Comparison of ENCODE assay signal across 16 cellular contexts in the genomic region with DNA sequence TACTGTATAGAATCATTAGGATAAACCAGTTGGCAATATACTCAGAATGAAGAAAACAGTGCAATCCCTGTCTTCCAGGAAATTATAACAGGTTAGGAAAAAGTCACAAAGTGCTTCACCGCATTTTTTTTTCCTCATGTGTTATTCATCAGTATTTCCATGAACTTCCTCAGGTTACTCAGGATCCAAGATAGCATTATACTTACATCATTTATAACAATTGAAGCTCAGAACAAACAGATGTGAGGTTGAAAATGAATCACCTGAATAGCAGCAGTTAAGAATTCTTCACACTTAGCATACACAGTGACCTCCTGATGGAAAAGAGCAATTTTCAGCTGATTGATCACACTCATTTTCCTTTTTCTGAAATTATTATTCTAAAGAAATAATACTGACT.
"Had no signal": no experiment of that assay in that cellular context is flagged by ENCODE, and none has a peak within 500 bp of the region (broad histone marks: within the 10 kb centered on the region; RNA-seq: fewer than 3 reads in every experiment).

No MANE protein-coding gene starts in this region.

- ATAC-seq: left ventricle myocardium superior, psoas muscle, sciatic nerve had no signal

- H3K36me3 ChIP-seq: esophagus squamous epithelium, spleen, transverse colon had no signal

- H3K27ac ChIP-seq: esophagus squamous epithelium, psoas muscle, spleen, transverse colon had no signal

- H3K4me3 ChIP-seq: esophagus squamous epithelium, psoas muscle, spleen, transverse colon had no signal

- H3K27me3 ChIP-seq: esophagus squamous epithelium, transverse colon had no signal

- DNase-seq: activated CD4-positive, alpha-beta T cell treated with anti-CD3 and anti-CD28 coated beads, Interleukin-2, amount 50 U/mL, for 1 hour; activated CD4-positive, CD25-positive, alpha-beta regulatory T cell; activated T-cell treated with anti-CD3 and anti-CD28 coated beads for 4 hours; esophagus squamous epithelium; foreskin fibroblast; head of caudate nucleus; islet precursor cell; left ventricle myocardium superior; mesenchymal stem cell; psoas muscle; spleen; stimulated activated CD4-positive, alpha-beta T cell treated with anti-CD3 and anti-CD28 coated beads, Interleukin-2, amount 100 ng/mL, for 24 hours; stimulated activated naive CD4-positive, alpha-beta T cell; substantia nigra; transverse colon had no signal

- H3K9me3 ChIP-seq: esophagus squamous epithelium, psoas muscle, transverse colon had no signal

- H3K4me1 ChIP-seq: esophagus squamous epithelium, psoas muscle, transverse colon had no signal
